Comparison of ENCODE assay signal across 23 cellular contexts in genomic region chr10:112126901-112127300, GRCh38.
"Had no signal": no experiment of that assay in that cellular context is flagged by ENCODE, and none has a peak within 500 bp of the region (broad histone marks: within the 10 kb centered on the region; RNA-seq: fewer than 3 reads in every experiment).

No MANE protein-coding gene starts in this region.

- H3K27me3 Mint-ChIP-seq: IgD-negative memory B cell had no signal

- H3K4me3 Mint-ChIP-seq: IgD-negative memory B cell had no signal

- H3K4me1 Mint-ChIP-seq: IgD-negative memory B cell had no signal

- DNase-seq: Kasumi-1; MM.1S; NCI-H1092 treated with DMSO at 0.1 percent for 48 hours; NCI-H1436; NCI-H187; NCI-H2029; NCI-H2081 treated with DMSO at 0.1 percent for 48 hours; NCI-H2171; NCI-H226; NCI-H510A treated with DMSO at 0.1 percent for 48 hours; NCI-H526; NCI-H82; NK-92 treated with Interleukin-12 subunit alpha and Interleukin-12 subunit beta, amount 100 ng/mL, for 24 hours; PC-3; SIG-M5 had no signal

- H3K36me3 ChIP-seq: SJSA1 had no signal

- H3K4me2 ChIP-seq: KMS-11 had no signal

- H3K9me3 ChIP-seq: SJSA1 had no signal

- H3K36me3 Mint-ChIP-seq: IgD-negative memory B cell had no signal

- H3K4me3 ChIP-seq: K562, SJSA1, SK-N-MC had no signal

- H3K9ac ChIP-seq: KMS-11 had no signal

- H3K27ac ChIP-seq: KMS-11, RWPE1, SJSA1, SK-N-MC had no signal

- H3K4me1 ChIP-seq: SJSA1 had no signal

- ATAC-seq: HepG2, K562, Panc1, PC-3 had no signal
